Comparison of ENCODE assay signal across 2 cellular contexts in genomic region chr12:49189731-49190314, GRCh38.
TF ChIP-seq lines count a peak whose summit lies in the region.

No MANE protein-coding gene starts in this region.

TF ChIP-seq in IMR-90, 13 proteins besides CTCF, POLR2A, EP300 and RAD21:
- TF ChIP-seq ELK1 (IDR thresholded peaks at IDR 0.05; ENCODE audit: borderline replicate concordance, low read depth, low read length) (no peak), MXI1 (IDR thresholded peaks at IDR 0.05; ENCODE audit: borderline replicate concordance, low read depth, low read length) (no peak), CHD1 (IDR thresholded peaks at IDR 0.05; ENCODE audit: low read depth, low read length) (no peak), BHLHE40 (IDR thresholded peaks at IDR 0.05; ENCODE audit: low read depth, low read length) (no peak), CEBPB (IDR thresholded peaks at IDR 0.05; ENCODE audit: low read depth, low read length) (no peak), USF2 (IDR thresholded peaks at IDR 0.05; ENCODE audit: low read depth, low read length) (no peak), MAFK (IDR thresholded peaks at IDR 0.05; ENCODE audit: low read depth, low read length) (no peak), MAZ (IDR thresholded peaks at IDR 0.05; ENCODE audit: borderline replicate concordance, low read depth, low read length) (no peak), NFE2L2 (IDR thresholded peaks at IDR 0.05; ENCODE audit: low read depth, low read length) (no peak), RCOR1 (IDR thresholded peaks at IDR 0.05; ENCODE audit: insufficient replicate concordance, low read length) (no peak), SMC3 (IDR thresholded peaks at IDR 0.05; ENCODE audit: low read depth, low read length) (no peak), FOS (IDR thresholded peaks at IDR 0.05; ENCODE audit: low read depth, low read length) (no peak), RFX5 (IDR thresholded peaks at IDR 0.05; ENCODE audit: low read depth, low read length) (no peak)

TF ChIP-seq in GM12878, 131 proteins besides CTCF, POLR2A, EP300 and RAD21:
- TF ChIP-seq TCF12 (IDR thresholded peaks at IDR 0.05; ENCODE audit: low read depth, low read length) (no peak), MXI1 (IDR thresholded peaks at IDR 0.05; ENCODE audit: low read depth, low read length) (no peak), ZZZ3 (IDR thresholded peaks at IDR 0.05; ENCODE audit: control insufficient read depth, insufficient read length, low read depth) (no peak), MEF2A (IDR thresholded peaks at IDR 0.05; ENCODE audit: insufficient read depth, low read depth, low read length) (no peak), JUND (IDR thresholded peaks at IDR 0.05; ENCODE audit: low read depth, low read length) (no peak), SIX5 (IDR thresholded peaks at IDR 0.05; ENCODE audit: low read depth, low read length, severe bottlenecking) (no peak), E2F8 (IDR thresholded peaks at IDR 0.05; ENCODE audit: low read depth, partially characterized antibody) (no peak), SMAD5 (IDR thresholded peaks at IDR 0.05; ENCODE audit: low read depth) (no peak), ZBTB40 (IDR thresholded peaks at IDR 0.05; ENCODE audit: borderline replicate concordance) (no peak), CBFB (IDR thresholded peaks at IDR 0.05; ENCODE audit: low read depth) (no peak), KDM1A (IDR thresholded peaks at IDR 0.05; ENCODE audit: borderline replicate concordance) (no peak), STAT3 (IDR thresholded peaks at IDR 0.05; ENCODE audit: low read depth, low read length) (no peak), FOXK2 (IDR thresholded peaks at IDR 0.05) (no peak), ZBTB11 (CRISPR knock-in tag; IDR thresholded peaks at IDR 0.05) (no peak)
